ENCODE assay signal across 12 cellular contexts in genomic region chr18:70036771-70037452, GRCh38.
DNase-seq lines count a peak whose midpoint lies in the region; ATAC-seq and TF ChIP-seq lines count a peak whose summit lies in the region.
"Had no signal": no experiment of that assay in that cellular context is flagged by ENCODE, and none has a peak within 500 bp of the region (broad histone marks: within the 10 kb centered on the region; RNA-seq: fewer than 3 reads in every experiment).

No MANE protein-coding gene starts in this region.

- CTCF ChIA-PET in PC-3 (lab: Charles Lee), result no interaction called here

- H3K9me3 ChIP-seq in sigmoid colon (no peaks in the 10 kb centered on the region), PC-3 (ENCODE audit: low read length) (no peaks in the 10 kb centered on the region)

- no peaks in the 10 kb centered on the region for H3K79me2 ChIP-seq in PC-3 (ENCODE audit: low read length)

- H3K27me3 ChIP-seq in sigmoid colon, result no peaks in the 10 kb centered on the region
- no peaks in the 10 kb centered on the region for H3K27me3 ChIP-seq in PC-3 (ENCODE audit: low read length)
- H3K27me3 ChIP-seq: neural progenitor cell had no signal

- WGBS in sigmoid colon, 2 donors, result 93 to 98% methylated on average over 9 of the region's 9 CpGs

- no peak overlapping the region for H3K4me3 ChIP-seq in sigmoid colon
- H3K4me3 ChIP-seq in PC-3 (ENCODE audit: low read length), result no peak overlapping the region
- H3K4me3 ChIP-seq: neural progenitor cell, PC-9 had no signal

- DNase-seq in erythroblast (lab: John Stamatoyannopoulos, UW) (peak; percentile 79 to 92), sigmoid colon (no peak), posterior vena cava (ENCODE audit: low spot score) (no peak), PC-3 (no peak)
- no peak for DNase-seq in activated T-cell treated with anti-CD3 and anti-CD28 coated beads, Interleukin-2, amount 50 U/mL, for 48 hours
- DNase-seq: activated CD4-positive, alpha-beta memory T cell treated with anti-CD3 and anti-CD28 coated beads, Interleukin-2, amount 10 ng/mL, durations not matched to agents 7 days and 5 days; DND-41; PC-9 had no signal

- POLR2A ChIA-PET in PC-3 (lab: Charles Lee; ENCODE audit: unreplicated experiment), result no interaction called here

- BruUV-seq in PC-3 (replicated peaks; lab: Mats Ljungman, UMichigan), result no TSS peak

- H3K9ac ChIP-seq in PC-3 (ENCODE audit: low read length), result no peak overlapping the region
- H3K9ac ChIP-seq: neural progenitor cell had no signal

- TF ChIP-seq CTCF in sigmoid colon (IDR thresholded peaks at IDR 0.05) (no peak), PC-3 (conservative IDR thresholded peaks at IDR 0.05; ENCODE audit: low read depth, low read length) (no peak)

- TF ChIP-seq POLR2A in erythroblast (IDR thresholded peaks at IDR 0.05; ENCODE audit: low read length), result no peak
- TF ChIP-seq POLR2A in sigmoid colon (IDR thresholded peaks at IDR 0.05), result no peak

- intact Hi-C loops in sigmoid colon (cut with DNase I), result no loop called here
- intact Hi-C loops in posterior vena cava (cut with DNase I), result no loop called here
- intact Hi-C loops in PC-3 (cut with micrococcal nuclease), result no loop called here

- no peak for TF ChIP-seq EP300 in sigmoid colon (IDR thresholded peaks at IDR 0.05)

- H3K36me3 ChIP-seq in sigmoid colon, result no peaks in the 10 kb centered on the region
- no peaks in the 10 kb centered on the region for H3K36me3 ChIP-seq in PC-3 (ENCODE audit: low read depth, low read length)
- H3K36me3 ChIP-seq: neural progenitor cell had no signal

- H2AFZ ChIP-seq in PC-3 (ENCODE audit: low read length), result no peak overlapping the region
- H2AFZ ChIP-seq: neural progenitor cell, PC-9 had no signal

- H3F3A ChIP-seq in PC-3 (ENCODE audit: low read length, unreplicated experiment), result no peaks in the 10 kb centered on the region

- no peaks in the 10 kb centered on the region for H4K20me1 ChIP-seq in PC-3 (ENCODE audit: low read length)

- H3K27ac ChIP-seq in sigmoid colon (no peak overlapping the region), PC-3 (ENCODE audit: low read length) (no peak overlapping the region)
- H3K27ac ChIP-seq: neural progenitor cell, PC-9 had no signal

- no peaks in the 10 kb centered on the region for H3K4me1 ChIP-seq in sigmoid colon
- no peaks in the 10 kb centered on the region for H3K4me1 ChIP-seq in PC-3 (ENCODE audit: insufficient read depth, low read length)
- H3K4me1 ChIP-seq: neural progenitor cell had no signal

- ATAC-seq in GM18517 (IDR thresholded peaks at IDR 0.05; ENCODE audit: unreplicated experiment) (peak; percentile 99), GM21423 (IDR thresholded peaks at IDR 0.05; ENCODE audit: unreplicated experiment) (peak; percentile 99), HG03135 (IDR thresholded peaks at IDR 0.05; ENCODE audit: unreplicated experiment) (peak; percentile 99), PC-3 (no peak)

- no peaks in the 10 kb centered on the region for H3K9me2 ChIP-seq in PC-3 (replicated peaks; ENCODE audit: low read length)

- no peak overlapping the region for H3K4me2 ChIP-seq in PC-3 (ENCODE audit: low read length)
- H3K4me2 ChIP-seq: neural progenitor cell, PC-9 had no signal

Comparison
In these comparisons a context has a peak if more than half of its experiments do, and no peak if none do; other contexts are left out.
1. DNase-seq: peak in erythroblast (2 of 2); none in activated T-cell treated with anti-CD3 and anti-CD28 coated beads, Interleukin-2, amount 50 U/mL, for 48 hours (0 of 2), sigmoid colon (single experiment), posterior vena cava (single experiment) and PC-3 (single experiment).